In genomic region chr9:131621551-131622321, GRCh38 we compare ENCODE assay signal across 10 cellular contexts.
DNase-seq lines count a peak whose midpoint lies in the region; ATAC-seq and TF ChIP-seq lines count a peak whose summit lies in the region.
"Had no signal": no experiment of that assay in that cellular context is flagged by ENCODE, and none has a peak within 500 bp of the region (broad histone marks: within the 10 kb centered on the region; RNA-seq: fewer than 3 reads in every experiment).

No MANE protein-coding gene starts in this region.

- peaks cover 10 to 13% of the 10 kb centered on the region in 2 donors for H3K4me1 ChIP-seq in lung (ENCODE audit: control insufficient read depth in 2 of 2, insufficient read depth in 2 of 2, low read length in 2 of 2)
- peaks cover 4 to 39% of the 10 kb centered on the region in 2 donors for H3K4me1 ChIP-seq in right atrium auricular region

- no peak for TF ChIP-seq CTCF in GM06990 (IDR thresholded peaks at IDR 0.05; ENCODE audit: insufficient read depth, low read length, poor library complexity, severe bottlenecking)
- TF ChIP-seq CTCF in lung (IDR thresholded peaks at IDR 0.05; ENCODE audit: control extremely low read depth, extremely low read depth), result no peak
- TF ChIP-seq CTCF in right atrium auricular region (IDR thresholded peaks at IDR 0.05), result no peak

- ATAC-seq in GM21360 (IDR thresholded peaks at IDR 0.05; ENCODE audit: unreplicated experiment), result peak; percentile 63
- ATAC-seq in lung (ENCODE audit: insufficient read depth, low FRiP score), result peak; percentile 30
- ATAC-seq: K562 had no signal

- H3K27me3 ChIP-seq in GM06990 (replicated peaks; ENCODE audit: control insufficient read depth, insufficient read depth, low read length) (no peaks in the 10 kb centered on the region), lung (ENCODE audit: control insufficient read depth, insufficient read depth) (no peaks in the 10 kb centered on the region), right atrium auricular region (no peaks in the 10 kb centered on the region)

- 86 to 88% methylated on average over 29 of the region's 29 CpGs for WGBS in lung, 2 donors

- H3K9me3 ChIP-seq in lung (ENCODE audit: control insufficient read depth in 2 of 2, insufficient read depth in 1 of 2, low read length in 1 of 2) (peaks cover 0 to 2% of the 10 kb centered on the region in 2 donors), right atrium auricular region (no peaks in the 10 kb centered on the region)

- peak; percentile 84 for DNase-seq in GM06990 (ENCODE audit: extremely low read depth, insufficient read length)
- peak; percentile 93 for DNase-seq in NCI-H2171 treated with DMSO at 0.1 percent for 48 hours (lab: John Stamatoyannopoulos, UW)
- DNase-seq in lung (ENCODE audit: low spot score), result peak; percentile 33
- DNase-seq in A172 (ENCODE audit: low spot score), result no peak
- no peak for DNase-seq in NCI-H146 (lab: John Stamatoyannopoulos, UW)
- no peak for DNase-seq in right atrium auricular region (ENCODE audit: low spot score)
- DNase-seq in NCI-H345 (lab: John Stamatoyannopoulos, UW), result no peak
- DNase-seq: DMS79 had no signal

- H3K27ac ChIP-seq in lung (ENCODE audit: low read depth in 1 of 2, low read length in 1 of 2) (peak overlapping the region in 1 of 2 donors; percentile 40), right atrium auricular region (no peak overlapping the region)

- H3K36me3 ChIP-seq in GM06990 (ENCODE audit: control insufficient read depth, insufficient read depth, low read length), result peaks cover 59% of the 10 kb centered on the region
- H3K36me3 ChIP-seq in lung (ENCODE audit: control insufficient read depth in 2 of 2, insufficient read depth in 2 of 2, low read length in 2 of 2), result peaks cover 10 to 68% of the 10 kb centered on the region in 2 donors
- H3K36me3 ChIP-seq in right atrium auricular region, result peaks cover 43% of the 10 kb centered on the region

- H3K4me3 ChIP-seq in GM06990 (replicated peaks; ENCODE audit: low read depth, low read length) (peak overlapping the region; percentile 47), lung (no peak overlapping the region), right atrium auricular region (no peak overlapping the region)
- H3K4me3 ChIP-seq: K562 had no signal

Comparison
In these comparisons a context has a peak if more than half of its experiments do, and no peak if none do; other contexts are left out.
1. DNase-seq: peak in GM06990 (single experiment), NCI-H2171 treated with DMSO at 0.1 percent for 48 hours (single experiment) and lung (single experiment); none in A172 (single experiment), NCI-H146 (single experiment), right atrium auricular region (single experiment) and NCI-H345 (single experiment).